4 cellular contexts compared by ENCODE assay signal in the genomic region with DNA sequence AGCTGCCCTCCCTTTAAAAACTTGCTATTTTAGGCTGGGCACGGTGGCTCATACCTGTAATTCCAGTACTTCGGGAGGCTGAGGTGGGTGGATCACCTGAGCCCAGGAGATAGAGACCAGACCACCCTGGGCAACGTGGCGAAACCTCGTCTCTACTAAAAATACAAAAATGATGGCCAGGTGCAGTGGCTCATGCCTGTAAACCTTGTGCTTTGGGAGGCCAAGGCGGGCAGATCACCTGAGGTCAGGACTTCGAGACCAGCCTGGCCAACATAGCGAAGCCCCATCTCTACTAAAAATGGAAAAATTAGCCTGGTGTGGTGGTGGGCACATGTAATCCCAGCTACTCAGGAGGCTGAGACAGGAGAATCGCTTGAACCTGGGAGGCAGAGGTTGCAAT. TPM values are rescaled to one million over a fixed set of nuclear protein-coding genes. Genes with fewer than 3 reads are reported as not detected.
"Had no signal": no experiment of that assay in that cellular context is flagged by ENCODE, and none has a peak within 500 bp of the region (broad histone marks: within the 10 kb centered on the region; RNA-seq: fewer than 3 reads in every experiment).

No MANE protein-coding gene starts in this region.

RNA-seq across cellular contexts. Expression of gene DOK7, which starts 11.3 kb away (rescaled TPM):
- total RNA-seq: HFFc6, HT1080 had no signal

RNA-seq across cellular contexts. Expression of gene HGFAC, which starts 32.6 kb away (rescaled TPM):
- total RNA-seq: HT1080 had no signal
- polyA plus RNA-seq: GM23338, IgD-negative memory B cell had no signal
